In the genomic region with DNA sequence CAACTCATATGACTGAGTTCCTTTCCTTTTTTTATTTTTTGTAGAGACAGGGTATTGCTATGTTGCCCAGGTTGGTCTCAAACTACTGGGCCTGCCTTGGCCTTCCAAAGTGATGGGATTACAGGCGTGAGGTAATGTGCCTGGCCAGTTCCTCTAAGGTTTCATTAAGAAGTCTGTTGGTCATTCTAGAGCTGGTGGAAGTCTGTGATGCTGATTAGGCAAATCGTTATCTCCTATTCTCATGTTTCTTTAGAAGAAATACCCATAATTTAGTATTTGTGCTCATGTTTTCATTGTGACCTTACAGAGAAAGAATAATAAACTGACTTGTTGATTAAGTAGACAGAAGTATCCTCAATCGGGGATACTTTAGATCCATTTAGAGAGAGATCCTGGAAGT, we compare ENCODE assay signal across 23 cellular contexts.
DNase-seq lines count a peak whose midpoint lies in the region; ATAC-seq, FAIRE-seq and TF ChIP-seq lines count a peak whose summit lies in the region.
"Had no signal": no experiment of that assay in that cellular context is flagged by ENCODE, and none has a peak within 500 bp of the region (broad histone marks: within the 10 kb centered on the region; RNA-seq: fewer than 3 reads in every experiment).

No MANE protein-coding gene starts in this region.

- no peak for TF ChIP-seq POLR2A in A549 (IDR thresholded peaks at IDR 0.05; ENCODE audit: low read length)
- TF ChIP-seq POLR2A in K562 (conservative IDR thresholded peaks at IDR 0.05) = no peak
- no peak for TF ChIP-seq POLR2A in thyroid gland (IDR thresholded peaks at IDR 0.05)

- WGBS in A549 (ENCODE audit: missing lambda C conversion rate) = 87% methylated on average over 3 of the region's 3 CpGs
- 62% methylated on average over 3 of the region's 3 CpGs for WGBS in K562 (ENCODE audit: insufficient coverage, low coverage, missing lambda C conversion rate)
- 87 to 97% methylated on average over 3 of the region's 3 CpGs for WGBS in thyroid gland, 2 donors

- no peaks in the 10 kb centered on the region for H3K9me1 ChIP-seq in K562 (ENCODE audit: control insufficient read depth, insufficient read depth, low read length)

- peaks cover 16 to 35% (median 28%) of the 10 kb centered on the region in 11 experiments for H3K36me3 ChIP-seq in BLaER1 treated with 17β-estradiol and CSF1 and Interleukin-3, amounts not matched to agents 10 nM and 100 nM
- peaks cover 18% of the 10 kb centered on the region; the same call in 2 of the 3 replicates for H3K36me3 ChIP-seq in K562 (ENCODE audit: control insufficient read depth, insufficient read depth, low read length)
- no peaks in the 10 kb centered on the region for H3K36me3 ChIP-seq in thyroid gland

- no peak for FAIRE-seq in A549 (lab: Jason Lieb, UNC)
- FAIRE-seq in K562 (lab: Jason Lieb, UNC) = no peak
- FAIRE-seq: A204.1, GM12878, GM12892 had no signal

- TF ChIP-seq RAD21 in A549 (conservative IDR thresholded peaks at IDR 0.05 in 1 of 2, IDR thresholded peaks at IDR 0.05 in 1 of 2) (no peak), K562 (CRISPR knock-in tag; conservative IDR thresholded peaks at IDR 0.05 in 1 of 2, IDR thresholded peaks at IDR 0.05 in 1 of 2) (no peak)

- H3K4me3 ChIP-seq in A549 (no peak overlapping the region), K562 (no peak overlapping the region), thyroid gland (replicated peaks in 1 of 3) (no peak overlapping the region)
- no peak overlapping the region for H3K4me3 ChIP-seq in BLaER1 treated with 17β-estradiol and CSF1 and Interleukin-3, amounts not matched to agents 10 nM and 100 nM
- H3K4me3 ChIP-seq: GM12878 had no signal

- no peak for TF ChIP-seq EP300 in A549 (IDR thresholded peaks at IDR 0.05)
- TF ChIP-seq EP300 in K562 (IDR thresholded peaks at IDR 0.05; ENCODE audit: low read length) = no peak

- DNase-seq in A549 (ENCODE audit: low read depth in 1 of 2, low spot score in 1 of 2) (no peak), K562 (ENCODE audit: extremely low read depth in 1 of 4, low spot score in 3 of 4) (no peak), thyroid gland (no peak), COLO829 (ENCODE audit: low spot score) (no peak), H4 (ENCODE audit: low spot score) (no peak), mucosa of gallbladder (ENCODE audit: low spot score) (no peak)
- DNase-seq: 8988T; AML-193; C1 segment of cervical spinal cord; CD4-positive, alpha-beta memory T cell; CD4-positive, CD25-positive, alpha-beta regulatory T cell; CD8-positive, alpha-beta memory T cell; COR-L47; DMS 273 treated with DMSO at 0.1 percent for 48 hours; DMS153; DMS53; DND-41; EL; GDM1 had no signal

- H3K9me3 ChIP-seq in A549 (no peaks in the 10 kb centered on the region), K562 (replicated peaks; ENCODE audit: control insufficient read depth, insufficient read depth, low read depth, low read length) (no peaks in the 10 kb centered on the region), thyroid gland (no peaks in the 10 kb centered on the region)
- no peaks in the 10 kb centered on the region for H3K9me3 ChIP-seq in BLaER1 treated with 17β-estradiol and CSF1 and Interleukin-3, amounts not matched to agents 10 nM and 100 nM (replicated peaks in 1 of 11)

- no peaks in the 10 kb centered on the region for H3K27me3 ChIP-seq in BLaER1 treated with 17β-estradiol and CSF1 and Interleukin-3, amounts not matched to agents 10 nM and 100 nM
- H3K27me3 ChIP-seq in K562 (ENCODE audit: control insufficient read depth in 2 of 2, insufficient read depth in 2 of 2, low read length in 2 of 2) (no peaks in the 10 kb centered on the region), thyroid gland (no peaks in the 10 kb centered on the region)

- CTCF ChIA-PET in A549 (lab: Yijun Ruan, JAX) (interaction anchor here (0.5 kb wide), 1 partner anchor 24 kb away, joined by 3 read pairs; no protein-coding TSS in a partner anchor), K562 (lab: Yijun Ruan, JAX; ENCODE audit: low intra/inter-chr PET ratio) (no interaction called here)

- H3K27ac ChIP-seq in A549 = no peak overlapping the region
- peak overlapping the region in 8 of 11 experiments; percentile 44 to 75 (median 64); a peak in 13 of 22 replicates for H3K27ac ChIP-seq in BLaER1 treated with 17β-estradiol and CSF1 and Interleukin-3, amounts not matched to agents 10 nM and 100 nM
- H3K27ac ChIP-seq in K562 (ENCODE audit: extremely low read depth, low read depth, low read length) = no peak overlapping the region
- peak overlapping the region; percentile 67 to 73 (median 72) for H3K27ac ChIP-seq in thyroid gland

- no peaks in the 10 kb centered on the region for H3K79me2 ChIP-seq in K562 (ENCODE audit: control insufficient read depth, insufficient read depth, low read length)

- in situ Hi-C loops in K562 (cut with MboI) = no loop called here

- H2AFZ ChIP-seq in K562 (ENCODE audit: low read depth, low read length) = no peak overlapping the region

- ATAC-seq in A549 (no peak), K562 (no peak)

- H3K4me2 ChIP-seq in A549 (no peak overlapping the region), K562 (ENCODE audit: insufficient read depth, low read length) (no peak overlapping the region)
- peak overlapping the region in 9 of 11 experiments; percentile 57 to 81 (median 72); a peak in 15 of 22 replicates for H3K4me2 ChIP-seq in BLaER1 treated with 17β-estradiol and CSF1 and Interleukin-3, amounts not matched to agents 10 nM and 100 nM

- TF ChIP-seq CTCF in A549 (IDR thresholded peaks at IDR 0.05) (no peak), K562 (IDR thresholded peaks at IDR 0.05 in 2 of 3, conservative IDR thresholded peaks at IDR 0.05 in 1 of 3; ENCODE audit: insufficient read depth in 2 of 3, low read depth in 1 of 3, low read length in 3 of 3) (no peak), thyroid gland (IDR thresholded peaks at IDR 0.05) (no peak)

- no TSS peak for BruUV-seq in K562 (replicated peaks; lab: Mats Ljungman, UMichigan)

- POLR2A ChIA-PET in A549 (lab: Yijun Ruan, JAX) = no interaction called here
- POLR2A ChIA-PET in K562 (lab: Yijun Ruan, JAX) = interaction anchor here (0.6 kb wide), 1 partner anchor 250 kb away, joined by 3 read pairs; no protein-coding TSS in a partner anchor

- H4K20me1 ChIP-seq in BLaER1 treated with 17β-estradiol and CSF1 and Interleukin-3, amounts not matched to agents 10 nM and 100 nM = no peaks in the 10 kb centered on the region
- H4K20me1 ChIP-seq in K562 (replicated peaks; ENCODE audit: control insufficient read depth, insufficient read depth, low read length) = no peaks in the 10 kb centered on the region

- H3K9ac ChIP-seq in BLaER1 treated with 17β-estradiol and CSF1 and Interleukin-3, amounts not matched to agents 10 nM and 100 nM = no peak overlapping the region
- no peak overlapping the region for H3K9ac ChIP-seq in K562 (ENCODE audit: insufficient read depth in 1 of 2, low read depth in 2 of 2, low read length in 2 of 2)

- H3K4me1 ChIP-seq in A549 (no peaks in the 10 kb centered on the region), K562 (replicated peaks in 1 of 2; ENCODE audit: control insufficient read depth in 2 of 2, insufficient read depth in 2 of 2, low read length in 2 of 2) (peaks cover 0 to 4% of the 10 kb centered on the region in 2 experiments; a peak in 2 of 5 replicates), thyroid gland (peaks cover 25 to 26% of the 10 kb centered on the region in 2 donors)
- peaks cover 14 to 29% (median 22%) of the 10 kb centered on the region in 10 experiments for H3K4me1 ChIP-seq in BLaER1 treated with 17β-estradiol and CSF1 and Interleukin-3, amounts not matched to agents 10 nM and 100 nM

- intact Hi-C loops in K562 (cut with micrococcal nuclease) = no loop called here
- intact Hi-C loops in thyroid gland (cut with DNase I) = no loop called here

TF ChIP-seq in A549, 52 proteins besides CTCF, POLR2A, EP300 and RAD21:
- TF ChIP-seq TP53 (CRISPR knock-in tag; IDR thresholded peaks at IDR 0.05) (no peak), MAFK (IDR thresholded peaks at IDR 0.05; ENCODE audit: partially characterized antibody) (peak; percentile 21)

TF ChIP-seq in K562, 482 proteins besides CTCF, POLR2A, EP300 and RAD21 (continues in another document):
- no peak for TF ChIP-seq RCOR1 (IDR thresholded peaks at IDR 0.05; ENCODE audit: borderline replicate concordance in 1 of 2, low read depth in 2 of 2, low read length in 2 of 2)
- no peak for TF ChIP-seq ETS2 (tag; IDR thresholded peaks at IDR 0.05; ENCODE audit: borderline replicate concordance, poor library complexity, severe bottlenecking)
- no peak for TF ChIP-seq HMG20A (CRISPR knock-in tag; conservative IDR thresholded peaks at IDR 0.05)
- TF ChIP-seq HIVEP1 (CRISPR knock-in tag; IDR thresholded peaks at IDR 0.05) = no peak
- TF ChIP-seq MEF2D (tag; conservative IDR thresholded peaks at IDR 0.05; ENCODE audit: low read depth) = no peak
- TF ChIP-seq, protein P1, sequence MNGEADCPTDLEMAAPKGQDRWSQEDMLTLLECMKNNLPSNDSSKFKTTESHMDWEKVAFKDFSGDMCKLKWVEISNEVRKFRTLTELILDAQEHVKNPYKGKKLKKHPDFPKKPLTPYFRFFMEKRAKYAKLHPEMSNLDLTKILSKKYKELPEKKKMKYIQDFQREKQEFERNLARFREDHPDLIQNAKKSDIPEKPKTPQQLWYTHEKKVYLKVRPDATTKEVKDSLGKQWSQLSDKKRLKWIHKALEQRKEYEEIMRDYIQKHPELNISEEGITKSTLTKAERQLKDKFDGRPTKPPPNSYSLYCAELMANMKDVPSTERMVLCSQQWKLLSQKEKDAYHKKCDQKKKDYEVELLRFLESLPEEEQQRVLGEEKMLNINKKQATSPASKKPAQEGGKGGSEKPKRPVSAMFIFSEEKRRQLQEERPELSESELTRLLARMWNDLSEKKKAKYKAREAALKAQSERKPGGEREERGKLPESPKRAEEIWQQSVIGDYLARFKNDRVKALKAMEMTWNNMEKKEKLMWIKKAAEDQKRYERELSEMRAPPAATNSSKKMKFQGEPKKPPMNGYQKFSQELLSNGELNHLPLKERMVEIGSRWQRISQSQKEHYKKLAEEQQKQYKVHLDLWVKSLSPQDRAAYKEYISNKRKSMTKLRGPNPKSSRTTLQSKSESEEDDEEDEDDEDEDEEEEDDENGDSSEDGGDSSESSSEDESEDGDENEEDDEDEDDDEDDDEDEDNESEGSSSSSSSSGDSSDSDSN (IDR thresholded peaks at IDR 0.05; ENCODE audit: borderline replicate concordance in 1 of 2, low read depth in 2 of 2, low read length in 2 of 2) = no peak
- peak; percentile 75 for TF ChIP-seq C11orf30 (IDR thresholded peaks at IDR 0.05; ENCODE audit: low read depth)
- TF ChIP-seq IRF2 (CRISPR knock-in tag; IDR thresholded peaks at IDR 0.05) = no peak
- TF ChIP-seq CBX8 (IDR thresholded peaks at IDR 0.05; ENCODE audit: borderline replicate concordance, extremely low read depth, low read depth, low read length, poor library complexity, severe bottlenecking) = no peak
- no peak for TF ChIP-seq ZNF436 (CRISPR knock-in tag; IDR thresholded peaks at IDR 0.05)
- TF ChIP-seq CCAR2 (IDR thresholded peaks at IDR 0.05; ENCODE audit: low read depth, low read length) = no peak
- no peak for TF ChIP-seq BACH1 (tag; IDR thresholded peaks at IDR 0.05)
- TF ChIP-seq ZNF263 (CRISPR knock-in tag; IDR thresholded peaks at IDR 0.05; ENCODE audit: borderline replicate concordance) = no peak
- TF ChIP-seq SAP30 (IDR thresholded peaks at IDR 0.05; ENCODE audit: borderline replicate concordance, insufficient read depth, low read depth, low read length, poor library complexity, severe bottlenecking) = no peak

Comparison
In these comparisons a context has a peak if more than half of its experiments do, and no peak if none do; other contexts are left out.
1. H3K27ac ChIP-seq: peak in BLaER1 treated with 17β-estradiol and CSF1 and Interleukin-3, amounts not matched to agents 10 nM and 100 nM (8 of 11) and thyroid gland (3 of 3); none in A549 (0 of 2) and K562 (single experiment).
2. H3K4me2 ChIP-seq: peak in BLaER1 treated with 17β-estradiol and CSF1 and Interleukin-3, amounts not matched to agents 10 nM and 100 nM (9 of 11); none in A549 (single experiment) and K562 (single experiment).